17 cellular contexts compared by ENCODE assay signal in the genomic region with DNA sequence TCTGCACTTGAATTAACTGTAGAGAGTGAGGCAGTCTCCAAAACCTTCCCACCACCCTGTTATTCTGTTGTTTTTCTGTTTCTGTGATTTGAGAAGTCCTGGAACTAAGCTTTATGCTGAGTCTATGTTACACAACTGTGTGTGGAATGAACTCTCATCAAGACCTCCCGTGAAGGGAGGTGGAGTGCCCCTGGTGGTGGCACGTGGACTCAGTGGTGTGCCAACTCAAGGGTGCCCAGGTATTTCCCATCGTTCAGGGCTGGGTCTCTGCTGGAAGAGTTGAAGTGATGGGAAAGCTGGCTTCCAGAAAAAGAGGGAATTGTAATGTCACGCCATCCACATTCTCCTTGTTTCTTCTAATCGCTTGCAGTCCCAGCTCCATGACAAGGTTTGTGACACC.
DNase-seq lines count a peak whose midpoint lies in the region; ATAC-seq, FAIRE-seq and TF ChIP-seq lines count a peak whose summit lies in the region.
"Had no signal": no experiment of that assay in that cellular context is flagged by ENCODE, and none has a peak within 500 bp of the region (broad histone marks: within the 10 kb centered on the region; RNA-seq: fewer than 3 reads in every experiment).

No MANE protein-coding gene starts in this region.

- CTCF ChIA-PET in GM12878 (lab: Yijun Ruan, JAX) (no interaction called here), HepG2 (lab: Yijun Ruan, JAX; ENCODE audit: low intra/inter-chr PET ratio, low total read pairs) (no interaction called here)

- no TSS peak for BruUV-seq in GM12878 (replicated peaks; lab: Mats Ljungman, UMichigan)
- BruUV-seq in HepG2 (replicated peaks; lab: Mats Ljungman, UMichigan): no TSS peak

- in situ Hi-C loops in GM12878 (cut with MboI): no loop called here
- in situ Hi-C loops in HepG2 (cut with HindIII; ENCODE audit: extremely low pct_ligation_motif_present, low pct_unique_long_range_greater_than_20kb): no loop called here

- H3K9me3 ChIP-seq in BE2C: no peaks in the 10 kb centered on the region
- H3K9me3 ChIP-seq in GM12878 (replicated peaks; ENCODE audit: control insufficient read depth, insufficient read depth, low read length): no peaks in the 10 kb centered on the region; the same call in 2 of the 3 replicates
- H3K9me3 ChIP-seq in HepG2 (ENCODE audit: low read length): no peaks in the 10 kb centered on the region

- no peak overlapping the region for H2AFZ ChIP-seq in GM12878 (ENCODE audit: control insufficient read depth, low read depth, low read length)
- no peak overlapping the region for H2AFZ ChIP-seq in HepG2 (ENCODE audit: low read length)
- H2AFZ ChIP-seq: parathyroid adenoma had no signal

- no peak for TF ChIP-seq RAD21 in GM12878 (IDR thresholded peaks at IDR 0.05; ENCODE audit: insufficient read depth, low read depth, low read length)
- TF ChIP-seq RAD21 in HepG2 (CRISPR knock-in tag; IDR thresholded peaks at IDR 0.05): no peak

- RAD21 ChIA-PET in GM12878 (lab: Charles Lee; ENCODE audit: unreplicated experiment): no interaction called here

- SMC1A ChIA-PET in GM12878 (lab: Charles Lee; ENCODE audit: uncharacterized antibody, unreplicated experiment): interaction anchor here (1.4 kb wide), 1 partner anchor 10 kb away, joined by 3 read pairs; no protein-coding TSS in a partner anchor

- H3K4me3 ChIP-seq in BE2C (ENCODE audit: low read depth, low read length) (no peak overlapping the region), HFF-Myc (replicated peaks; ENCODE audit: low read depth, low read length) (no peak overlapping the region), GM12878 (no peak overlapping the region), HepG2 (replicated peaks in 1 of 3; ENCODE audit: insufficient read depth in 1 of 3, low read depth in 2 of 3, low read length in 3 of 3) (no peak overlapping the region), lower leg skin (ENCODE audit: low read depth, poor library complexity, severe bottlenecking) (no peak overlapping the region)
- H3K4me3 ChIP-seq: body of pancreas, gastroesophageal sphincter had no signal

- TF ChIP-seq EP300 in GM12878 (IDR thresholded peaks at IDR 0.05; ENCODE audit: borderline replicate concordance in 1 of 2, control insufficient read depth in 1 of 2, low read depth in 2 of 2, low read length in 2 of 2) (no peak), HepG2 (IDR thresholded peaks at IDR 0.05; ENCODE audit: low read depth in 2 of 2, low read length in 2 of 2) (no peak), HepG2 (CRISPR knock-in tag; IDR thresholded peaks at IDR 0.05; ENCODE audit: borderline replicate concordance) (no peak)

- H3K27ac ChIP-seq in GM12878 (ENCODE audit: control insufficient read depth, insufficient read depth) (no peak overlapping the region), HepG2 (ENCODE audit: extremely low read length, insufficient read depth, low read length) (no peak overlapping the region)
- H3K27ac ChIP-seq: body of pancreas, gastroesophageal sphincter, parathyroid adenoma had no signal

- TF ChIP-seq POLR2A in GM12878 (IDR thresholded peaks at IDR 0.05; ENCODE audit: low read depth, low read length) (no peak), HepG2 (IDR thresholded peaks at IDR 0.05; ENCODE audit: insufficient read depth in 1 of 2, low read depth in 2 of 2, low read length in 2 of 2) (no peak), lower leg skin (IDR thresholded peaks at IDR 0.05) (no peak)

- TF ChIP-seq CTCF in BE2C (IDR thresholded peaks at IDR 0.05; ENCODE audit: low read depth, low read length): peak; percentile 24; the same call in 1 of the 2 replicates
- TF ChIP-seq CTCF in HFF-Myc (IDR thresholded peaks at IDR 0.05; ENCODE audit: low read depth, low read length, missing control alignments): peak; percentile 14
- TF ChIP-seq CTCF in GM12878 (IDR thresholded peaks at IDR 0.05 in 2 of 3, conservative IDR thresholded peaks at IDR 0.05 in 1 of 3; ENCODE audit: control insufficient read depth in 2 of 3, extremely low read depth in 1 of 3, insufficient read depth in 1 of 3, low read depth in 3 of 3, low read length in 3 of 3): 0 out of 6 replicates have a peak, but pooled peaks of 2 of the 3 experiments have one; percentile 7 to 17
- TF ChIP-seq CTCF in HepG2 (CRISPR knock-in tag; IDR thresholded peaks at IDR 0.05): peak; percentile 37
- no peak for TF ChIP-seq CTCF in lower leg skin (IDR thresholded peaks at IDR 0.05)

- H3K36me3 ChIP-seq in BE2C: no peaks in the 10 kb centered on the region
- no peaks in the 10 kb centered on the region for H3K36me3 ChIP-seq in GM12878 (ENCODE audit: control insufficient read depth in 2 of 2, insufficient read depth in 2 of 2, low read length in 1 of 2)
- no peaks in the 10 kb centered on the region for H3K36me3 ChIP-seq in HepG2 (replicated peaks in 1 of 2; ENCODE audit: control insufficient read depth in 1 of 2, insufficient read depth in 2 of 2, low read length in 2 of 2)
- H3K36me3 ChIP-seq: gastroesophageal sphincter had no signal

- POLR2A ChIA-PET in GM12878 (lab: Charles Lee) (no interaction called here), HepG2 (lab: Yijun Ruan, JAX) (no interaction called here)

- ATAC-seq in GM12878: no peak
- ATAC-seq in HepG2: peak; percentile 71
- ATAC-seq in HG03139 (IDR thresholded peaks at IDR 0.05; ENCODE audit: unreplicated experiment): no peak
- ATAC-seq: activated CD8-positive, alpha-beta memory T cell treated with anti-CD3 and anti-CD28 coated beads, Interleukin-2, amount 10 ng/mL, durations not matched to agents 7 days and 5 days; body of pancreas; gastroesophageal sphincter had no signal

- H3K4me2 ChIP-seq in GM12878 (ENCODE audit: control insufficient read depth, insufficient read depth) (no peak overlapping the region), HepG2 (ENCODE audit: low read depth, low read length) (no peak overlapping the region)

- no peaks in the 10 kb centered on the region for H3K27me3 ChIP-seq in BE2C
- H3K27me3 ChIP-seq in GM12878 (replicated peaks in 1 of 2; ENCODE audit: control insufficient read depth in 2 of 2, insufficient read depth in 2 of 2, low read length in 1 of 2): no peaks in the 10 kb centered on the region
- H3K27me3 ChIP-seq in HepG2 (ENCODE audit: control insufficient read depth in 1 of 2, insufficient read depth in 2 of 2, low read length in 2 of 2): peaks cover 0 to 16% of the 10 kb centered on the region in 2 experiments; a peak in 4 of 5 replicates
- H3K27me3 ChIP-seq: body of pancreas, gastroesophageal sphincter had no signal

- H3K9ac ChIP-seq in GM12878 (ENCODE audit: control insufficient read depth, insufficient read depth, low read length): no peak overlapping the region
- H3K9ac ChIP-seq in HepG2 (ENCODE audit: insufficient read depth, low read depth, low read length): no peak overlapping the region
- H3K9ac ChIP-seq: parathyroid adenoma had no signal

- intact Hi-C loops in GM12878 (cut with micrococcal nuclease; ENCODE audit: unreplicated experiment): no loop called here
- intact Hi-C loops in HepG2 (cut with micrococcal nuclease; ENCODE audit: unreplicated experiment): no loop called here
- intact Hi-C loops in lower leg skin (cut with DNase I; ENCODE audit: low total_unique reads): no loop called here

- H3K79me2 ChIP-seq in GM12878 (ENCODE audit: control insufficient read depth, insufficient read depth, low read length): no peaks in the 10 kb centered on the region
- no peaks in the 10 kb centered on the region for H3K79me2 ChIP-seq in HepG2 (ENCODE audit: insufficient read depth, low read length)
- H3K79me2 ChIP-seq: parathyroid adenoma had no signal

- no peaks in the 10 kb centered on the region for H4K20me1 ChIP-seq in GM12878 (ENCODE audit: control insufficient read depth, insufficient read depth)
- no peaks in the 10 kb centered on the region for H4K20me1 ChIP-seq in HepG2 (ENCODE audit: insufficient read depth, low read length)

- FAIRE-seq in GM12878 (lab: Jason Lieb, UNC) (no peak), HepG2 (lab: Jason Lieb, UNC) (no peak)

- WGBS in GM12878 (ENCODE audit: insufficient coverage, insufficient replicate concordance, low lambda C conversion rate, missing lambda C conversion rate): 21% methylated on average over 5 of the region's 5 CpGs
- 14% methylated on average over 5 of the region's 5 CpGs for WGBS in HepG2 (ENCODE audit: low lambda C conversion rate)
- 57 to 59% methylated on average over 5 of the region's 5 CpGs for WGBS in lower leg skin, 2 donors

- H3K4me1 ChIP-seq in BE2C: no peaks in the 10 kb centered on the region
- H3K4me1 ChIP-seq in GM12878 (ENCODE audit: control insufficient read depth, insufficient read depth, low read length): no peaks in the 10 kb centered on the region
- no peaks in the 10 kb centered on the region for H3K4me1 ChIP-seq in HepG2 (ENCODE audit: insufficient read depth, low read length)
- H3K4me1 ChIP-seq: body of pancreas, gastroesophageal sphincter, parathyroid adenoma had no signal

- DNase-seq in BE2C (no peak), HFF-Myc (ENCODE audit: extremely low read depth, low read depth) (no peak), GM12878 (ENCODE audit: low read depth, low spot score) (no peak), HepG2 (ENCODE audit: low spot score) (no peak), lower leg skin (ENCODE audit: low spot score in 2 of 2) (no peak), activated gamma-delta T cell (lab: John Stamatoyannopoulos, UW) (no peak)
- no peak for DNase-seq in activated CD4-positive, alpha-beta T cell treated with anti-CD3 and anti-CD28 coated beads, Interleukin-2, amount 50 U/mL, for 4 hours
- DNase-seq: activated B cell treated with CpG ODN at 0.5 μM for 24 hours; activated CD8-positive, alpha-beta memory T cell treated with anti-CD3 and anti-CD28 coated beads, Interleukin-2, amount 10 ng/mL, durations not matched to agents 7 days and 5 days; activated naive CD4-positive, alpha-beta T cell treated with Interleukin-2 at 50 U/mL for 16 hours; body of pancreas; effector CD8-positive, alpha-beta T cell; NCI-H1105 treated with DMSO at 0.1 percent for 48 hours; substantia nigra had no signal

TF ChIP-seq in GM12878, 131 proteins besides CTCF, POLR2A, EP300 and RAD21 (continues in another document):
- TF ChIP-seq SUZ12 (IDR thresholded peaks at IDR 0.05; ENCODE audit: unreplicated experiment) (no peak), HDAC6 (IDR thresholded peaks at IDR 0.05; ENCODE audit: unreplicated experiment) (no peak), ZNF207 (IDR thresholded peaks at IDR 0.05; ENCODE audit: borderline replicate concordance) (no peak)

TF ChIP-seq in HepG2, 621 proteins besides CTCF, POLR2A, EP300 and RAD21 (continues in another document):
- TF ChIP-seq GTF2F1 (IDR thresholded peaks at IDR 0.05; ENCODE audit: low read length) (no peak), ZNF766 (CRISPR knock-in tag; IDR thresholded peaks at IDR 0.05; ENCODE audit: borderline replicate concordance) (no peak), ZNF296 (CRISPR knock-in tag; conservative IDR thresholded peaks at IDR 0.05) (no peak), ZBTB7B (CRISPR knock-in tag; IDR thresholded peaks at IDR 0.05) (no peak)

Comparison
In these comparisons a context has a peak if more than half of its experiments do, and no peak if none do; other contexts are left out.
1. CTCF ChIP-seq: peak in BE2C (single experiment), HFF-Myc (single experiment), GM12878 (2 of 3) and HepG2 (single experiment); none in lower leg skin (0 of 3).